Comparison of ENCODE assay signal across 10 cellular contexts in the genomic region with DNA sequence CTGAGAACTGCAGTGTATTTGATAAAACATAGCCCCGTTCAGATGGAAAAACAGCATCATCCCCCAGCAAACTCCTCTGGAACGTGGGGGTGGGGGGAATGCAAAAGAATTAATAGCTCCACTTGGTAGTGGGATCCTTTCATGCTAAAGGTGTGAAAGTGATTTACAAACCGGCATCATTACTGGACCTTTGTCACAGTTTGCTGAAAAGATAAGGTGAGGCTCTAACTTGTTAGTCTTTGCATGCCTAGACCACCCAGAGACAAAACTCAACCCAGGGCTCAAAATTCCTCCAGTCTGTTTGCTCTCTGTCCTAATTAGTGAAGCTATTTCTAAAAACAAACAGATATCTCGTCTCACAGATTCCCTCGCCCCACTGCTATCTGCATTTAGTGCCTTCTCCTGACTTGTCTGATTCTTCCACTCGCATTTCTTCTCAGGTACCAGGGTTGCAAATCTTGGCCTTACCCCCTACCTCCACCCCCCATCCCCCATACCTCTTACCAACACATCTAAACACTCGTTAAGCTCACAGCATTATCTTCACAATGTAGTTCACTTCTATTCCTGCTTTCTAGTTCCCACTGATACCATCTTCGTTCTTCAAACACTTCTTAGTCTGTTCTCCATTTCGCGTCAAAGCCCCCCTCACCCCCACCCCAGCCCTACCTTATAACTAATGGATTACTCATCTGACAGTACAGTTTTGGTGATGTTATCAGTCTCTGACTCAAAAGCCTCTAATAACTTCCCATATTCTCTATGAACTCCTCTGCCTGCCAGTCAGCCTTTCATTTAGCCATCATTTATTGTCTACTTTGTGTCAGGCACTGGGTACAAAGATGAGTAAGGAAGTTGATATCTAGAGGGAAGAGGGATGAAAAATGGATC. TPM values are rescaled to one million over a fixed set of nuclear protein-coding genes. Genes with fewer than 3 reads are reported as not detected.
DNase-seq lines count a peak whose midpoint lies in the region; ATAC-seq and TF ChIP-seq lines count a peak whose summit lies in the region.
"Had no signal": no experiment of that assay in that cellular context is flagged by ENCODE, and none has a peak within 500 bp of the region (broad histone marks: within the 10 kb centered on the region; RNA-seq: fewer than 3 reads in every experiment).

No MANE protein-coding gene starts in this region.

- DNase-seq in RWPE1 (ENCODE audit: low spot score) (peak; percentile 69), breast epithelium (ENCODE audit: low spot score in 2 of 2) (no peak), body of pancreas (no peak)
- DNase-seq in stimulated activated CD4-positive, alpha-beta T cell treated with anti-CD3 and anti-CD28 coated beads, Interleukin-12 subunit alpha, Interleukin-12 subunit beta, amount 100 ng/mL, for 48 hours (ENCODE audit: low read depth in 2 of 3, low spot score in 1 of 3), result peak in 2 of 3 donors; percentile 35 to 49
- DNase-seq: gastrocnemius medialis, NCI-H1048 had no signal

- H3K36me3 ChIP-seq in breast epithelium (no peaks in the 10 kb centered on the region), body of pancreas (replicated peaks in 1 of 2; ENCODE audit: insufficient read depth in 1 of 2, low read depth in 2 of 2) (no peaks in the 10 kb centered on the region)
- H3K36me3 ChIP-seq: gastrocnemius medialis had no signal

- H3K4me3 ChIP-seq in breast epithelium, result no peak overlapping the region
- H3K4me3 ChIP-seq in body of pancreas, result no peak overlapping the region
- H3K4me3 ChIP-seq: gastrocnemius medialis had no signal

- no peaks in the 10 kb centered on the region for H3K27me3 ChIP-seq in breast epithelium
- no peaks in the 10 kb centered on the region for H3K27me3 ChIP-seq in body of pancreas
- H3K27me3 ChIP-seq: gastrocnemius medialis had no signal

- POLR2A ChIA-PET in RWPE1 (lab: Yijun Ruan, JAX; ENCODE audit: low non-redundant PET), result interaction anchor here (0.5 to 1.3 kb wide), 3 partner anchors 40 to 1740 kb away, joined by 3 to 19 read pairs (median 3); no protein-coding TSS in a partner anchor

- TF ChIP-seq CTCF in RWPE1 (conservative IDR thresholded peaks at IDR 0.05; ENCODE audit: low read depth) (no peak), breast epithelium (IDR thresholded peaks at IDR 0.05) (no peak), body of pancreas (IDR thresholded peaks at IDR 0.05) (no peak)

- H3K9me3 ChIP-seq in breast epithelium (no peaks in the 10 kb centered on the region), body of pancreas (no peaks in the 10 kb centered on the region)
- H3K9me3 ChIP-seq: gastrocnemius medialis had no signal

- WGBS in body of pancreas, 2 donors, result 31% methylated on average over 10 of the region's 10 CpGs

- CTCF ChIA-PET in RWPE1 (lab: Yijun Ruan, JAX), result interaction anchor here (0.9 to 8.1 kb wide), 2 partner anchors 43 to 60 kb away, joined by 4 to 63 read pairs; no protein-coding TSS in a partner anchor

- TF ChIP-seq POLR2A in GM19193 (IDR thresholded peaks at IDR 0.05; ENCODE audit: extremely low read depth, insufficient read depth, insufficient read length) (peak; percentile 32), breast epithelium (IDR thresholded peaks at IDR 0.05) (no peak), body of pancreas (IDR thresholded peaks at IDR 0.05) (no peak)

- intact Hi-C loops in breast epithelium (cut with DNase I; ENCODE audit: low total_unique reads), result no loop called here
- intact Hi-C loops in body of pancreas (cut with DNase I), result no loop called here

- no peak for ATAC-seq in GM18873 (IDR thresholded peaks at IDR 0.05; ENCODE audit: low FRiP score, unreplicated experiment)
- no peak for ATAC-seq in GM19328 (IDR thresholded peaks at IDR 0.05; ENCODE audit: unreplicated experiment)
- ATAC-seq in HG02623 (IDR thresholded peaks at IDR 0.05; ENCODE audit: unreplicated experiment), result no peak
- ATAC-seq in body of pancreas, result no peak
- ATAC-seq: gastrocnemius medialis had no signal

- H3K27ac ChIP-seq in RWPE1 (peak overlapping the region; percentile 72; the same call in 1 of the 2 replicates), breast epithelium (peak overlapping the region; percentile 15 to 27), body of pancreas (no peak overlapping the region)

- H3K4me1 ChIP-seq in breast epithelium, result peaks cover 7 to 27% of the 10 kb centered on the region in 2 donors
- peaks cover 10% of the 10 kb centered on the region for H3K4me1 ChIP-seq in body of pancreas

RNA-seq across cellular contexts. Expression of gene IER5, which starts 11.8 kb away (rescaled TPM):
- total RNA-seq in breast epithelium (10 to 100 TPM in 2 of 3 donors, 1 to 10 TPM in 1; 6.9 to 19.7 (median 18.1) TPM), body of pancreas (1 to 10 TPM; 6.6 to 6.7 TPM)

Comparison
In these comparisons a context has a peak if more than half of its experiments do, and no peak if none do; other contexts are left out.
1. DNase-seq: peak in RWPE1 (single experiment) and stimulated activated CD4-positive, alpha-beta T cell treated with anti-CD3 and anti-CD28 coated beads, Interleukin-12 subunit alpha, Interleukin-12 subunit beta, amount 100 ng/mL, for 48 hours (2 of 3); none in breast epithelium (0 of 2) and body of pancreas (0 of 4).
2. H3K27ac ChIP-seq: peak in RWPE1 (single experiment) and breast epithelium (2 of 2); none in body of pancreas (0 of 4).